ENCODE assay signal across 15 cellular contexts in the genomic region with DNA sequence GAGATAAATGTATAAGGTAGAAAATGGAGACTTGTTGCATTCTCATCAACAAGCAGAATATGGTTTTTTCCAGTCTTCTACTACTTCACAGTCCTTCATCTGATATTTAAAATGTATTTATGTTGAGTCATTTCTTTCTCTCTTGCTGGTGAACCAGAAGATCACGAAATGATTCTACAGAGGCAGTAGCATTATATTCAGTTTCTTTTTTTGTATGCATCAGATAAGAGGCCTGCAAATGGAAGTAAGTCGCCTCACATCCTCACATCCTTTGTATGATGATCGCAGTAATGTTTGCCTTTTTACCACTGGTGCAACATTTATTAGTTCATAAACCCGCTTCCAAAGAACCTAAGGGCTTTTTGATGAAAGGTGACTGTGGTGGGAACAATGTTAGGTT.
A peak's percentile ranks its signal among the peaks of the same experiment; 100 is the strongest.
DNase-seq lines count a peak whose midpoint lies in the region; ATAC-seq lines count a peak whose summit lies in the region.
"Had no signal": no experiment of that assay in that cellular context is flagged by ENCODE, and none has a peak within 500 bp of the region (broad histone marks: within the 10 kb centered on the region; RNA-seq: fewer than 3 reads in every experiment).

No MANE protein-coding gene starts in this region.

- ATAC-seq in GM21723 (IDR thresholded peaks at IDR 0.05; ENCODE audit: unreplicated experiment) (peak; percentile 50), HG03354 (IDR thresholded peaks at IDR 0.05; ENCODE audit: poor library complexity, severe bottlenecking, unreplicated experiment) (peak; percentile 54)
- peak; percentile 11 to 27 for ATAC-seq in stimulated activated naive B cell treated with anti-CD40 and anti-IgM and Interleukin-4, amounts not matched to agents 10 μg/mL and 1 μg/mL and 100 μg/mL, for 72 hours (replicated peaks)

- no peaks in the 10 kb centered on the region for H3K9me3 Mint-ChIP-seq in activated T-cell treated with anti-CD3 and anti-CD28 coated beads, Interleukin-2, amount 50 U/mL, for 24 hours
- no peaks in the 10 kb centered on the region for H3K9me3 Mint-ChIP-seq in stimulated activated naive B cell treated with anti-CD40 and anti-IgM and Interleukin-4, amounts not matched to agents 10 μg/mL and 1 μg/mL and 100 μg/mL, for 72 hours
- H3K9me3 Mint-ChIP-seq: neural progenitor cell had no signal

- H3K27ac Mint-ChIP-seq in activated T-cell treated with anti-CD3 and anti-CD28 coated beads, Interleukin-2, amount 50 U/mL, for 24 hours = peak overlapping the region; percentile 92
- H3K27ac Mint-ChIP-seq in stimulated activated naive B cell treated with anti-CD40 and anti-IgM and Interleukin-4, amounts not matched to agents 10 μg/mL and 1 μg/mL and 100 μg/mL, for 72 hours = no peak overlapping the region
- H3K27ac Mint-ChIP-seq: neural progenitor cell had no signal

- no peaks in the 10 kb centered on the region for H3K27me3 Mint-ChIP-seq in activated T-cell treated with anti-CD3 and anti-CD28 coated beads, Interleukin-2, amount 50 U/mL, for 24 hours
- H3K27me3 Mint-ChIP-seq in stimulated activated naive B cell treated with anti-CD40 and anti-IgM and Interleukin-4, amounts not matched to agents 10 μg/mL and 1 μg/mL and 100 μg/mL, for 72 hours = no peaks in the 10 kb centered on the region

- peak overlapping the region; percentile 44 for H3K4me3 Mint-ChIP-seq in activated T-cell treated with anti-CD3 and anti-CD28 coated beads, Interleukin-2, amount 50 U/mL, for 24 hours
- no peak overlapping the region for H3K4me3 Mint-ChIP-seq in stimulated activated naive B cell treated with anti-CD40 and anti-IgM and Interleukin-4, amounts not matched to agents 10 μg/mL and 1 μg/mL and 100 μg/mL, for 72 hours
- H3K4me3 Mint-ChIP-seq: neural progenitor cell had no signal

- peaks cover 65% of the 10 kb centered on the region for H3K4me1 Mint-ChIP-seq in activated T-cell treated with anti-CD3 and anti-CD28 coated beads, Interleukin-2, amount 50 U/mL, for 24 hours (ENCODE audit: low read depth)
- peaks cover 4 to 10% of the 10 kb centered on the region in 2 donors for H3K4me1 Mint-ChIP-seq in stimulated activated naive B cell treated with anti-CD40 and anti-IgM and Interleukin-4, amounts not matched to agents 10 μg/mL and 1 μg/mL and 100 μg/mL, for 72 hours
- H3K4me1 Mint-ChIP-seq: neural progenitor cell had no signal

- no peak for DNase-seq in activated T-cell treated with anti-CD3 and anti-CD28 coated beads, Interleukin-2, amount 50 U/mL, for 24 hours
- no peak for DNase-seq in activated T-cell treated with anti-CD3 and anti-CD28 coated beads, Interleukin-2, amount 50 U/mL, for 1 hour
- DNase-seq in stimulated activated naive B cell treated with anti-CD40 and anti-IgM and Interleukin-4, amounts not matched to agents 10 μg/mL and 1 μg/mL and 100 μg/mL, for 72 hours = no peak
- DNase-seq in cerebellar nuclear complex (lab: John Stamatoyannopoulos, UW) = no peak
- DNase-seq in SIG-M5 treated with dmso at 0.1 percent for 504 hours (lab: John Stamatoyannopoulos, UW; ENCODE audit: unreplicated experiment) = no peak
- no peak for DNase-seq in NCI-H1436 treated with DMSO at 0.1 percent for 48 hours (lab: John Stamatoyannopoulos, UW)
- DNase-seq: ACHN; DMS153; NCI-H226; spleen; stimulated activated CD8-positive, alpha-beta memory T cell treated with anti-CD3 and anti-CD28 coated beads, Interleukin-4, amount 100 ng/mL, for 48 hours; WERI-Rb-1 had no signal

- peaks cover 87% of the 10 kb centered on the region for H3K36me3 Mint-ChIP-seq in activated T-cell treated with anti-CD3 and anti-CD28 coated beads, Interleukin-2, amount 50 U/mL, for 24 hours (ENCODE audit: low read depth)
- H3K36me3 Mint-ChIP-seq in stimulated activated naive B cell treated with anti-CD40 and anti-IgM and Interleukin-4, amounts not matched to agents 10 μg/mL and 1 μg/mL and 100 μg/mL, for 72 hours = peaks cover 45 to 59% of the 10 kb centered on the region in 2 donors
